In genomic region chr14:100308112-100308792, GRCh38 we compare ENCODE assay signal across 13 cellular contexts. TPM values are rescaled to one million over a fixed set of nuclear protein-coding genes. Genes with fewer than 3 reads are reported as not detected.
A peak's percentile ranks its signal among the peaks of the same experiment; 100 is the strongest.
DNase-seq lines count a peak whose midpoint lies in the region; ATAC-seq and TF ChIP-seq lines count a peak whose summit lies in the region.
"Had no signal": no experiment of that assay in that cellular context is flagged by ENCODE, and none has a peak within 500 bp of the region (broad histone marks: within the 10 kb centered on the region; RNA-seq: fewer than 3 reads in every experiment).

No MANE protein-coding gene starts in this region.

- peaks cover 4% of the 10 kb centered on the region for H3K27me3 ChIP-seq in foreskin keratinocyte
- no peaks in the 10 kb centered on the region for H3K27me3 ChIP-seq in suprapubic skin

- no peaks in the 10 kb centered on the region for H3K27me3 Mint-ChIP-seq in MCF 10A (ENCODE audit: insufficient read depth, unreplicated experiment)

- in situ Hi-C loops in T47D (cut with HindIII; ENCODE audit: low pct_unique_long_range_greater_than_20kb, low sequenced_read_pairs), result no loop called here

- TF ChIP-seq EP300 in suprapubic skin (IDR thresholded peaks at IDR 0.05), result no peak

- no peaks in the 10 kb centered on the region for H3K4me1 ChIP-seq in foreskin keratinocyte
- H3K4me1 ChIP-seq in suprapubic skin, result peaks cover 53% of the 10 kb centered on the region

- H3K36me3 Mint-ChIP-seq in MCF 10A (ENCODE audit: insufficient read depth, unreplicated experiment), result peaks cover 5% of the 10 kb centered on the region

- POLR2A ChIA-PET in MCF 10A (lab: Yijun Ruan, JAX), result interaction anchor here (0.6 kb wide), 1 partner anchor 13 kb away, joined by 3 read pairs; no protein-coding TSS in a partner anchor

- H3K27ac ChIP-seq in foreskin keratinocyte (no peak overlapping the region), suprapubic skin (peak overlapping the region; percentile 89)

- no TSS peak for BruUV-seq in MCF 10A (replicated peaks; lab: Mats Ljungman, UMichigan)

- H3K4me1 Mint-ChIP-seq in MCF 10A (ENCODE audit: insufficient read depth, unreplicated experiment), result peaks cover 23% of the 10 kb centered on the region

- H3K4me3 Mint-ChIP-seq in MCF 10A (ENCODE audit: unreplicated experiment), result no peak overlapping the region

- TF ChIP-seq CTCF in MCF 10A (IDR thresholded peaks at IDR 0.05; ENCODE audit: unreplicated experiment), result no peak
- TF ChIP-seq CTCF in foreskin keratinocyte (conservative IDR thresholded peaks at IDR 0.05), result peak; percentile 30
- TF ChIP-seq CTCF in suprapubic skin (IDR thresholded peaks at IDR 0.05), result no peak

- H3K27ac Mint-ChIP-seq in MCF 10A (ENCODE audit: low read depth, unreplicated experiment), result no peak overlapping the region

- 78% methylated on average over 7 of the region's 7 CpGs for WGBS in suprapubic skin

- no peak for TF ChIP-seq POLR2A in suprapubic skin (IDR thresholded peaks at IDR 0.05)

- peak overlapping the region; percentile 94 for H3K4me3 ChIP-seq in suprapubic skin

- CTCF ChIA-PET in MCF 10A (lab: Yijun Ruan, JAX), result interaction anchor here (0.7 to 1.3 kb wide), 4 partner anchors 9 to 186 kb away, joined by 3 to 5 read pairs (median 4); no protein-coding TSS in a partner anchor

- DNase-seq in T47D (ENCODE audit: low read depth in 1 of 2, low spot score in 1 of 2) (peak; percentile 93 to 94), MCF 10A (ENCODE audit: unreplicated experiment) (no peak), RKO (ENCODE audit: low spot score) (peak; percentile 32), foreskin keratinocyte (peak in 1 of 2 donors; percentile 25), suprapubic skin (ENCODE audit: low spot score in 2 of 2) (no peak), LoVo (ENCODE audit: low spot score) (no peak)
- DNase-seq: NCI-H1092 treated with DMSO at 0.1 percent for 48 hours; NCI-H774; stimulated activated naive CD8-positive, alpha-beta T cell treated with anti-CD3 and anti-CD28 coated beads, Interleukin-15, Interleukin-2, amounts not matched to agents 100 U/mL and 50 U/mL, for 24 hours had no signal

- H3K9me3 ChIP-seq in suprapubic skin, result no peaks in the 10 kb centered on the region
- H3K9me3 ChIP-seq: neutrophil had no signal

- no peaks in the 10 kb centered on the region for H3K36me3 ChIP-seq in suprapubic skin
- H3K36me3 ChIP-seq: neutrophil had no signal

- ATAC-seq in foreskin keratinocyte, result no peak
- no peak for ATAC-seq in GM19351 (IDR thresholded peaks at IDR 0.05; ENCODE audit: unreplicated experiment)
- ATAC-seq in GM21619 (IDR thresholded peaks at IDR 0.05; ENCODE audit: unreplicated experiment), result no peak
- ATAC-seq: stimulated activated naive CD8-positive, alpha-beta T cell treated with anti-CD3 and anti-CD28 coated beads, Interleukin-15, Interleukin-2, amounts not matched to agents 100 U/mL and 50 U/mL, for 24 hours had no signal

- intact Hi-C loops in MCF 10A (cut with micrococcal nuclease), result no loop called here

- no peaks in the 10 kb centered on the region for H3K9me3 Mint-ChIP-seq in MCF 10A (ENCODE audit: unreplicated experiment)

RNA-seq across cellular contexts. Expression of gene SLC25A29, which starts 2.0 kb away (rescaled TPM):
- total RNA-seq in MCF 10A (2022), result 33.9 and 49.2 TPM in 2 replicates
- 10.5 and 12.0 TPM in 2 replicates for total RNA-seq in foreskin keratinocyte
- polyA plus RNA-seq in foreskin keratinocyte, result 12.8 and 13.2 TPM in 2 replicates
- 100 to 1,000 TPM in 3 of 4 donors, 10 to 100 TPM in 1; 88.1 to 254 (median 120) TPM for total RNA-seq in suprapubic skin

RNA-seq across cellular contexts. Expression of gene SLC25A47, which starts 14.9 kb away (rescaled TPM):
- total RNA-seq in MCF 10A (2022), result not detected in 2 replicates
- total RNA-seq in foreskin keratinocyte, result not detected in 2 replicates
- polyA plus RNA-seq in foreskin keratinocyte, result not detected in 2 replicates
- 1 to 10 TPM in 1 of 4 donors, under 1 TPM in 1, not detected in 2; 0.30 to 1.4 TPM for total RNA-seq in suprapubic skin
- total RNA-seq: aorta had no signal
- polyA plus RNA-seq: aorta had no signal

Comparison
In these comparisons a context has a peak if more than half of its experiments do, and no peak if none do; other contexts are left out.
1. DNase-seq: peak in T47D (2 of 2) and RKO (single experiment); none in MCF 10A (single experiment), suprapubic skin (0 of 2) and LoVo (single experiment).